ENCODE assay signal across 14 cellular contexts in genomic region chr10:88361995-88362540, GRCh38.
DNase-seq lines count a peak whose midpoint lies in the region; ATAC-seq and TF ChIP-seq lines count a peak whose summit lies in the region.
"Had no signal": no experiment of that assay in that cellular context is flagged by ENCODE, and none has a peak within 500 bp of the region (broad histone marks: within the 10 kb centered on the region; RNA-seq: fewer than 3 reads in every experiment).

No MANE protein-coding gene starts in this region.

- H3K27me3 ChIP-seq in adipocyte (replicated peaks; ENCODE audit: control insufficient read depth, insufficient read depth, low read length), result no peaks in the 10 kb centered on the region
- no peaks in the 10 kb centered on the region for H3K27me3 ChIP-seq in adrenal gland

- ATAC-seq in GM18519 (IDR thresholded peaks at IDR 0.05; ENCODE audit: low FRiP score, unreplicated experiment), result no peak
- ATAC-seq in GM19397 (IDR thresholded peaks at IDR 0.05; ENCODE audit: unreplicated experiment), result no peak
- ATAC-seq: HepG2 had no signal

- no peak for TF ChIP-seq POLR2A in adrenal gland (IDR thresholded peaks at IDR 0.05)

- whole genome bisulfite sequencing in adrenal gland, 4 donors, result 94 to 100% (median 98%) methylated on average over 2 of the region's 2 CpGs

- H3K9me3 ChIP-seq in adipocyte (ENCODE audit: control insufficient read depth, low read length), result no peaks in the 10 kb centered on the region
- no peaks in the 10 kb centered on the region for H3K9me3 ChIP-seq in adrenal gland (replicated peaks in 1 of 3)
- H3K9me3 ChIP-seq: HAP-1 had no signal

- H3K9ac ChIP-seq in adipocyte (ENCODE audit: low read length), result no peak overlapping the region

- H3K36me3 ChIP-seq in adipocyte (ENCODE audit: control insufficient read depth, insufficient read depth, low read length, severe bottlenecking) (no peaks in the 10 kb centered on the region), adrenal gland (replicated peaks in 1 of 2) (no peaks in the 10 kb centered on the region)
- H3K36me3 ChIP-seq: HAP-1 had no signal

- intact Hi-C loops in adrenal gland (cut with DNase I), result no loop called here

- H3K27ac ChIP-seq in adrenal gland, result no peak overlapping the region
- H3K27ac ChIP-seq: C4-2B had no signal

- no peaks in the 10 kb centered on the region for H3K4me1 ChIP-seq in adipocyte (ENCODE audit: control insufficient read depth, insufficient read depth, low read length)
- H3K4me1 ChIP-seq in adrenal gland (replicated peaks in 1 of 2), result no peaks in the 10 kb centered on the region
- H3K4me1 ChIP-seq: HAP-1 had no signal

- DNase-seq in H4 (ENCODE audit: low spot score) (peak; percentile 4), adipocyte (ENCODE audit: low read depth) (peak; percentile 50), fibroblast of villous mesenchyme (ENCODE audit: low read depth) (peak; percentile 32), ureter (ENCODE audit: low spot score) (no peak), adrenal gland (no peak)
- DNase-seq: CD4-positive, alpha-beta memory T cell; DND-41; GF-D8; GOT3 had no signal

- H3K4me3 ChIP-seq in adipocyte (ENCODE audit: low read length) (no peak overlapping the region), fibroblast of villous mesenchyme (ENCODE audit: low read depth, low read length) (no peak overlapping the region), adrenal gland (no peak overlapping the region)
- H3K4me3 ChIP-seq: HAP-1 had no signal

- TF ChIP-seq CTCF in fibroblast of villous mesenchyme (IDR thresholded peaks at IDR 0.05; ENCODE audit: insufficient read depth, low read depth, low read length) (no peak), adrenal gland (IDR thresholded peaks at IDR 0.05) (no peak)

Comparison
In these comparisons a context has a peak if more than half of its experiments do, and no peak if none do; other contexts are left out.
1. DNase-seq: peak in H4 (single experiment), adipocyte (single experiment) and fibroblast of villous mesenchyme (single experiment); none in ureter (single experiment) and adrenal gland (0 of 7).